22 cellular contexts compared by ENCODE assay signal in genomic region chr3:5464684-5465083, GRCh38.
DNase-seq lines count a peak whose midpoint lies in the region; ATAC-seq and TF ChIP-seq lines count a peak whose summit lies in the region.
"Had no signal": no experiment of that assay in that cellular context is flagged by ENCODE, and none has a peak within 500 bp of the region (broad histone marks: within the 10 kb centered on the region; RNA-seq: fewer than 3 reads in every experiment).

No MANE protein-coding gene starts in this region.

- H3K4me1 ChIP-seq in neutrophil (ENCODE audit: control insufficient read depth in 1 of 2, insufficient read depth in 1 of 2, low read depth in 1 of 2, low read length in 1 of 2) (peaks cover 36 to 39% of the 10 kb centered on the region in 2 experiments), mucosa of descending colon (ENCODE audit: low read depth) (no peaks in the 10 kb centered on the region)
- H3K4me1 ChIP-seq: Peyer's patch had no signal

- H3K4me3 ChIP-seq in neutrophil (ENCODE audit: low read depth in 1 of 2, low read length in 1 of 2) = peak overlapping the region in 1 of 2 experiments; percentile 20
- H3K4me3 ChIP-seq in mucosa of descending colon = no peak overlapping the region
- H3K4me3 ChIP-seq: BLaER1, Peyer's patch had no signal

- H3K36me3 ChIP-seq in neutrophil (no peaks in the 10 kb centered on the region), mucosa of descending colon (ENCODE audit: low read depth) (no peaks in the 10 kb centered on the region)
- H3K36me3 ChIP-seq: BLaER1, Peyer's patch had no signal

- intact Hi-C loops in mucosa of descending colon (cut with DNase I, micrococcal nuclease) = no loop called here
- intact Hi-C loops in left cardiac atrium (cut with DNase I) = no loop called here

- no peak overlapping the region for H3K4me3 Mint-ChIP-seq in stimulated activated naive CD8-positive, alpha-beta T cell treated with anti-CD3 and anti-CD28 coated beads, Interleukin-15, amount 100 ng/mL, for 72 hours
- H3K4me3 Mint-ChIP-seq: CD8-positive, alpha-beta T cell; IgD-negative memory B cell; T-helper 17 cell had no signal

- TF ChIP-seq CTCF in neutrophil (IDR thresholded peaks at IDR 0.05) = no peak
- no peak for TF ChIP-seq CTCF in mucosa of descending colon (IDR thresholded peaks at IDR 0.05)

- peak overlapping the region; percentile 72 for H3K27ac ChIP-seq in neutrophil
- H3K27ac ChIP-seq: BLaER1, Peyer's patch had no signal

- peaks cover 14% of the 10 kb centered on the region for H3K27me3 Mint-ChIP-seq in stimulated activated naive CD8-positive, alpha-beta T cell treated with anti-CD3 and anti-CD28 coated beads, Interleukin-15, amount 100 ng/mL, for 72 hours

- H3K9me3 ChIP-seq in neutrophil = no peaks in the 10 kb centered on the region
- H3K9me3 ChIP-seq in mucosa of descending colon = no peaks in the 10 kb centered on the region
- H3K9me3 ChIP-seq: BLaER1, Peyer's patch had no signal

- no peaks in the 10 kb centered on the region for H3K9me3 Mint-ChIP-seq in stimulated activated naive CD8-positive, alpha-beta T cell treated with anti-CD3 and anti-CD28 coated beads, Interleukin-15, amount 100 ng/mL, for 72 hours
- H3K9me3 Mint-ChIP-seq: CD8-positive, alpha-beta T cell; IgD-negative memory B cell had no signal

- H3K4me1 Mint-ChIP-seq in stimulated activated naive CD8-positive, alpha-beta T cell treated with anti-CD3 and anti-CD28 coated beads, Interleukin-15, amount 100 ng/mL, for 72 hours = no peaks in the 10 kb centered on the region
- H3K4me1 Mint-ChIP-seq: T-helper 17 cell had no signal

- DNase-seq in Kasumi-1 (lab: John Stamatoyannopoulos, UW) (peak; percentile 57 to 59), NOMO-1 (lab: John Stamatoyannopoulos, UW; ENCODE audit: unreplicated experiment in 2 of 2) (peak; percentile 47 to 64), SIG-M5 (lab: John Stamatoyannopoulos, UW) (peak; percentile 29), mucosa of descending colon (no peak), left cardiac atrium (no peak)
- no peak for DNase-seq in stimulated activated naive CD8-positive, alpha-beta T cell treated with anti-CD3 and anti-CD28 coated beads, Interleukin-15, amount 100 ng/mL, for 72 hours
- DNase-seq: ACHN; CD8-positive, alpha-beta T cell; DND-41; MM.1S; NCI-H1694 treated with DMSO at 0.1 percent for 48 hours; NCI-H2081 treated with DMSO at 0.1 percent for 48 hours; NCI-H2171 treated with DMSO at 0.1 percent for 48 hours; NCI-H524 treated with DMSO at 0.1 percent for 48 hours; NCI-H82; Peyer's patch; SW 1271; T-helper 17 cell had no signal

- ATAC-seq in mucosa of descending colon (no peak), left cardiac atrium (no peak), HG03520 (IDR thresholded peaks at IDR 0.05; ENCODE audit: unreplicated experiment) (no peak)
- ATAC-seq in stimulated activated naive CD8-positive, alpha-beta T cell treated with anti-CD3 and anti-CD28 coated beads, Interleukin-15, amount 100 ng/mL, for 72 hours = no peak
- ATAC-seq: CD8-positive, alpha-beta T cell; T-helper 17 cell had no signal

- H3K27ac Mint-ChIP-seq in stimulated activated naive CD8-positive, alpha-beta T cell treated with anti-CD3 and anti-CD28 coated beads, Interleukin-15, amount 100 ng/mL, for 72 hours = no peak overlapping the region
- H3K27ac Mint-ChIP-seq: CD8-positive, alpha-beta T cell; IgD-negative memory B cell; T-helper 17 cell had no signal

- H3K27me3 ChIP-seq in neutrophil = no peaks in the 10 kb centered on the region
- H3K27me3 ChIP-seq: BLaER1, Peyer's patch had no signal

Comparison
In these comparisons a context has a peak if more than half of its experiments do, and no peak if none do; other contexts are left out.
1. DNase-seq: peak in Kasumi-1 (2 of 2), NOMO-1 (2 of 2) and SIG-M5 (single experiment); none in mucosa of descending colon (0 of 3), left cardiac atrium (single experiment) and stimulated activated naive CD8-positive, alpha-beta T cell treated with anti-CD3 and anti-CD28 coated beads, Interleukin-15, amount 100 ng/mL, for 72 hours (0 of 2).